ENCODE assay signal across 29 cellular contexts in the genomic region with DNA sequence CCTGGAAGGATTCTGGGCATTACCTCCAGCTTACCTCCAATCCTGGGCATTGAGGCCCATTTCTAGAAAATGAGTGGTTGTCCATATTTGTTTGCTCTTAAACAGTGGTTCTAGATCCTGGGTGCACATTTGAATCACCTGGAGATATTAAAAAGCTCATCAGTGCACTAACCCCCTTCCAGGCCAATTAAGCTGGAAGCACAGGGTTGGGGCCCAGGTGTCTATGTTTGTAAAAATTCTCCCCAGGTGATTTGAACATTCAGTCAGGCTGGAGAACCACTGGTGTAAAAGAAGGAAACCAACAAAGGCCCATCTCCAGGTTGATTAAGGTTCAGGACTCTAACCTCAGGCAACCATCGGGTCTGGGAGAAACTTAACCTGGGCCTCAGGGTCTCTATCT.
"Had no signal": no experiment of that assay in that cellular context is flagged by ENCODE, and none has a peak within 500 bp of the region (broad histone marks: within the 10 kb centered on the region; RNA-seq: fewer than 3 reads in every experiment).

No MANE protein-coding gene starts in this region.

- H3K4me3 Mint-ChIP-seq: mesothelial cell of epicardium; naive B cell; natural killer cell; nephron progenitor cell; stimulated activated memory B cell treated with anti-CD40 and anti-IgM and Interleukin-4, amounts not matched to agents 10 μg/mL and 1 μg/mL and 100 μg/mL, for 72 hours; stimulated activated naive CD8-positive, alpha-beta T cell treated with anti-CD3 and anti-CD28 coated beads, Interleukin-15, amount 100 ng/mL, for 72 hours had no signal

- H3K36me3 ChIP-seq: heart right ventricle, lower lobe of right lung, pancreas, prostate gland, right lobe of liver, tibial nerve, upper lobe of left lung, vagina had no signal

- ATAC-seq: left cardiac atrium; left lobe of liver; lower lobe of right lung; natural killer cell; pancreas; right lobe of liver; stimulated activated memory B cell treated with anti-CD40 and anti-IgM and Interleukin-4, amounts not matched to agents 10 μg/mL and 1 μg/mL and 100 μg/mL, for 72 hours; stimulated activated naive CD8-positive, alpha-beta T cell treated with anti-CD3 and anti-CD28 coated beads, Interleukin-15, amount 100 ng/mL, for 72 hours had no signal

- H3K4me1 Mint-ChIP-seq: naive B cell; stimulated activated memory B cell treated with anti-CD40 and anti-IgM and Interleukin-4, amounts not matched to agents 10 μg/mL and 1 μg/mL and 100 μg/mL, for 72 hours; stimulated activated naive CD8-positive, alpha-beta T cell treated with anti-CD3 and anti-CD28 coated beads, Interleukin-15, amount 100 ng/mL, for 72 hours had no signal

- H3K9me3 ChIP-seq: prostate gland, right lobe of liver had no signal

- DNase-seq: heart right ventricle; kidney glomerular epithelial cell; left cardiac atrium; lower lobe of right lung; mammary epithelial cell; mesendoderm; naive B cell; natural killer cell; nephron progenitor cell; pancreas; posterior cingulate gyrus; retina; right lobe of liver; stimulated activated CD4-positive, alpha-beta T cell treated with anti-CD3 and anti-CD28 coated beads, Interleukin-1b, Interleukin-23, amount 100 ng/mL, for 48 hours; stimulated activated CD4-positive, alpha-beta T cell treated with anti-CD3 and anti-CD28 coated beads, Interleukin-2, amount 100 ng/mL, for 48 hours; stimulated activated CD4-positive, alpha-beta T cell treated with anti-CD3 and anti-CD28 coated beads, Interleukin-4, amount 100 ng/mL, for 4 hours; stimulated activated CD8-positive, alpha-beta memory T cell treated with anti-CD3 and anti-CD28 coated beads, Interleukin-4, amount 100 ng/mL, for 48 hours; stimulated activated naive CD4-positive, alpha-beta T cell treated with Interleukin-2 at 50 U/mL for 16 hours; stimulated activated naive CD8-positive, alpha-beta T cell treated with anti-CD3 and anti-CD28 coated beads, Interleukin-15, amount 100 ng/mL, for 72 hours; substantia nigra; upper lobe of left lung had no signal

- H3K36me3 Mint-ChIP-seq: stimulated activated memory B cell treated with anti-CD40 and anti-IgM and Interleukin-4, amounts not matched to agents 10 μg/mL and 1 μg/mL and 100 μg/mL, for 72 hours had no signal

- H3K27ac Mint-ChIP-seq: mesothelial cell of epicardium; naive B cell; natural killer cell; nephron progenitor cell; stimulated activated memory B cell treated with anti-CD40 and anti-IgM and Interleukin-4, amounts not matched to agents 10 μg/mL and 1 μg/mL and 100 μg/mL, for 72 hours; stimulated activated naive CD8-positive, alpha-beta T cell treated with anti-CD3 and anti-CD28 coated beads, Interleukin-15, amount 100 ng/mL, for 72 hours had no signal

- H3K27me3 ChIP-seq: heart right ventricle, hepatocyte, pancreas, right lobe of liver, tibial nerve, upper lobe of left lung, vagina had no signal

- H3K4me1 ChIP-seq: lower lobe of right lung, pancreas, prostate gland, right lobe of liver, upper lobe of left lung had no signal

- H3K27ac ChIP-seq: hepatocyte, lower lobe of right lung, pancreas, prostate gland, right lobe of liver, tibial nerve, upper lobe of left lung, vagina had no signal

- H3K4me3 ChIP-seq: heart right ventricle, hepatocyte, lower lobe of right lung, pancreas, prostate gland, right lobe of liver, smooth muscle cell, tibial nerve, upper lobe of left lung, vagina had no signal
